ENCODE assay signal across 17 cellular contexts in genomic region chr1:109083923-109084322, GRCh38. TPM values are rescaled to one million over a fixed set of nuclear protein-coding genes. Genes with fewer than 3 reads are reported as not detected.
A peak's percentile ranks its signal among the peaks of the same experiment; 100 is the strongest.
DNase-seq lines count a peak whose midpoint lies in the region; ATAC-seq, FAIRE-seq and TF ChIP-seq lines count a peak whose summit lies in the region.
"Had no signal": no experiment of that assay in that cellular context is flagged by ENCODE, and none has a peak within 500 bp of the region (broad histone marks: within the 10 kb centered on the region; RNA-seq: fewer than 3 reads in every experiment).

No MANE protein-coding gene starts in this region.

- no peaks in the 10 kb centered on the region for H3K36me3 Mint-ChIP-seq in effector memory CD8-positive, alpha-beta T cell (ENCODE audit: insufficient read depth)

- peak overlapping the region; percentile 65; the same call in 1 of the 2 replicates for H2AFZ ChIP-seq in Karpas-422 (ENCODE audit: low read length)
- H2AFZ ChIP-seq: hepatocyte, parathyroid adenoma had no signal

- FAIRE-seq in small intestine (lab: Jason Lieb, UNC): no peak

- H3K27ac Mint-ChIP-seq in effector memory CD8-positive, alpha-beta T cell: no peak overlapping the region
- H3K27ac Mint-ChIP-seq: activated CD4-positive, alpha-beta T cell treated with anti-CD3 and anti-CD28 coated beads, Interleukin-2, amount 10 ng/mL, durations not matched to agents 24 days and 14 days had no signal

- TF ChIP-seq CTCF in AG10803 (conservative IDR thresholded peaks at IDR 0.05; ENCODE audit: low read length) (no peak), spleen (IDR thresholded peaks at IDR 0.05 in 8 of 11, conservative IDR thresholded peaks at IDR 0.05 in 3 of 11) (no peak), heart left ventricle (IDR thresholded peaks at IDR 0.05) (no peak)

- no peak overlapping the region for H3K9ac ChIP-seq in Karpas-422 (ENCODE audit: low read length)
- H3K9ac ChIP-seq: parathyroid adenoma had no signal

- intact Hi-C loops in spleen (cut with DNase I; ENCODE audit: low total_unique reads): no loop called here
- intact Hi-C loops in heart left ventricle (cut with DNase I): no loop called here

- H3K79me2 ChIP-seq in Karpas-422 (ENCODE audit: low read length): no peaks in the 10 kb centered on the region
- H3K79me2 ChIP-seq: hepatocyte, parathyroid adenoma had no signal

- H3K9me3 ChIP-seq in Karpas-422 (ENCODE audit: low read length) (no peaks in the 10 kb centered on the region), small intestine (ENCODE audit: control insufficient read depth, low read depth) (no peaks in the 10 kb centered on the region), spleen (no peaks in the 10 kb centered on the region), heart left ventricle (no peaks in the 10 kb centered on the region)

- TF ChIP-seq POLR2A in spleen (IDR thresholded peaks at IDR 0.05) (no peak), heart left ventricle (IDR thresholded peaks at IDR 0.05) (no peak)

- H3K27me3 ChIP-seq in Karpas-422 (ENCODE audit: low read length) (no peaks in the 10 kb centered on the region), small intestine (ENCODE audit: control insufficient read depth in 2 of 2, insufficient read depth in 2 of 2, low read length in 2 of 2) (no peaks in the 10 kb centered on the region), spleen (replicated peaks in 1 of 7) (no peaks in the 10 kb centered on the region), heart left ventricle (no peaks in the 10 kb centered on the region)
- H3K27me3 ChIP-seq: cardiac muscle cell, hepatocyte had no signal

- no peaks in the 10 kb centered on the region for H4K20me1 ChIP-seq in Karpas-422 (ENCODE audit: insufficient read depth, low read depth, low read length)

- no peak overlapping the region for H3K4me2 ChIP-seq in Karpas-422 (ENCODE audit: low read depth, low read length, poor library complexity, severe bottlenecking)
- H3K4me2 ChIP-seq: hepatocyte had no signal

- no peaks in the 10 kb centered on the region for H3K9me2 ChIP-seq in Karpas-422 (replicated peaks; ENCODE audit: insufficient read depth, low read length)

- DNase-seq in AG10803 (ENCODE audit: low read depth) (peak; percentile 13), Karpas-422 (no peak), astrocyte of the hippocampus (ENCODE audit: low read depth, low spot score) (peak; percentile 86), midbrain (lab: John Stamatoyannopoulos, UW) (peak; percentile 87), small intestine (no peak), spleen (no peak), heart left ventricle (no peak)
- no peak for DNase-seq in effector memory CD8-positive, alpha-beta T cell
- DNase-seq: activated CD4-positive, alpha-beta T cell treated with anti-CD3 and anti-CD28 coated beads, Interleukin-2, amount 10 ng/mL, durations not matched to agents 24 days and 14 days; NCI-H2171 treated with DMSO at 0.1 percent for 48 hours; stimulated activated CD4-positive, alpha-beta T cell treated with anti-CD3 and anti-CD28 coated beads, Interleukin-1b, Interleukin-23, amount 100 ng/mL, for 48 hours had no signal

- H3K4me1 ChIP-seq in Karpas-422 (ENCODE audit: low read length) (no peaks in the 10 kb centered on the region), small intestine (ENCODE audit: control insufficient read depth in 2 of 2, insufficient read depth in 1 of 2, low read depth in 1 of 2, low read length in 1 of 2) (peaks cover 0 to 4% of the 10 kb centered on the region in 2 donors), spleen (peaks cover 0 to 8% (median 0%) of the 10 kb centered on the region in 6 donors), heart left ventricle (peaks cover 0 to 11% (median 6%) of the 10 kb centered on the region in 12 donors)
- H3K4me1 ChIP-seq: parathyroid adenoma had no signal

- no peaks in the 10 kb centered on the region for H3K27me3 Mint-ChIP-seq in effector memory CD8-positive, alpha-beta T cell
- H3K27me3 Mint-ChIP-seq: activated CD4-positive, alpha-beta T cell treated with anti-CD3 and anti-CD28 coated beads, Interleukin-2, amount 10 ng/mL, durations not matched to agents 24 days and 14 days had no signal

- H3K4me3 ChIP-seq in AG10803 (ENCODE audit: low read length) (no peak overlapping the region), Karpas-422 (ENCODE audit: low read length) (no peak overlapping the region), small intestine (ENCODE audit: low read depth in 1 of 2, low read length in 2 of 2) (no peak overlapping the region), spleen (no peak overlapping the region), heart left ventricle (no peak overlapping the region)
- H3K4me3 ChIP-seq: cardiac muscle cell, hepatocyte, lung had no signal

- 26 to 49% (median 29%) methylated on average over 1 of the region's 1 CpG for WGBS in small intestine, 3 donors
- WGBS in spleen, 5 donors: 42 to 65% (median 50%) methylated on average over 1 of the region's 1 CpG
- 67 to 76% (median 73%) methylated on average over 1 of the region's 1 CpG for WGBS in heart left ventricle, 4 donors

- ATAC-seq in effector memory CD8-positive, alpha-beta T cell (replicated peaks): no peak
- no peak for ATAC-seq in heart left ventricle

- H3K4me1 Mint-ChIP-seq in effector memory CD8-positive, alpha-beta T cell (ENCODE audit: low read depth in 2 of 2): no peaks in the 10 kb centered on the region
- H3K4me1 Mint-ChIP-seq: activated CD4-positive, alpha-beta T cell treated with anti-CD3 and anti-CD28 coated beads, Interleukin-2, amount 10 ng/mL, durations not matched to agents 24 days and 14 days had no signal

- H3K4me3 Mint-ChIP-seq in effector memory CD8-positive, alpha-beta T cell: no peak overlapping the region
- H3K4me3 Mint-ChIP-seq: activated CD4-positive, alpha-beta T cell treated with anti-CD3 and anti-CD28 coated beads, Interleukin-2, amount 10 ng/mL, durations not matched to agents 24 days and 14 days had no signal

- H3K36me3 ChIP-seq in Karpas-422 (ENCODE audit: insufficient read depth, low read length) (no peaks in the 10 kb centered on the region), small intestine (ENCODE audit: control insufficient read depth in 2 of 2, insufficient read depth in 2 of 2, low read length in 2 of 2) (no peaks in the 10 kb centered on the region), spleen (no peaks in the 10 kb centered on the region), heart left ventricle (no peaks in the 10 kb centered on the region)
- H3K36me3 ChIP-seq: cardiac muscle cell had no signal

- H3K27ac ChIP-seq in Karpas-422 (ENCODE audit: low read length) (no peak overlapping the region), small intestine (ENCODE audit: low read depth in 1 of 2, low read length in 1 of 2) (no peak overlapping the region), spleen (no peak overlapping the region), heart left ventricle (no peak overlapping the region)
- H3K27ac ChIP-seq: cardiac muscle cell, hepatocyte, parathyroid adenoma had no signal

- no peaks in the 10 kb centered on the region for H3K9me3 Mint-ChIP-seq in effector memory CD8-positive, alpha-beta T cell
- H3K9me3 Mint-ChIP-seq: activated CD4-positive, alpha-beta T cell treated with anti-CD3 and anti-CD28 coated beads, Interleukin-2, amount 10 ng/mL, durations not matched to agents 24 days and 14 days had no signal

RNA-seq across cellular contexts. Expression of gene TMEM167B, which starts 6.6 kb away (rescaled TPM):
- total RNA-seq in Karpas-422 (2014; rRNA removed; shearing (Covaris generic); ENCODE audit: low replicate concordance): 11.1 and 18.7 TPM in 2 replicates
- polyA plus RNA-seq in small intestine (10 to 100 TPM; 11.4 to 18.1 (median 16.2) TPM), spleen (10 to 100 TPM; 19.1 to 20.4 (median 19.7) TPM), heart left ventricle (10 to 100 TPM; 10.8 to 27.3 TPM)
- total RNA-seq in spleen (10 to 100 TPM; 23.1 to 48.2 (median 45.2) TPM), heart left ventricle (10 to 100 TPM; 14.1 to 52.9 (median 29.9) TPM)

RNA-seq across cellular contexts. Expression of gene TAF13, which starts 8.1 kb away (rescaled TPM):
- total RNA-seq in Karpas-422 (2014; rRNA removed; shearing (Covaris generic); ENCODE audit: low replicate concordance): 7.9 and 17.8 TPM in 2 replicates
- polyA plus RNA-seq in small intestine: 10 to 100 TPM; 34.9 to 49.2 (median 40.5) TPM
- 10 to 100 TPM; 18.0 to 32.5 (median 24.5) TPM for total RNA-seq in spleen
- 10 to 100 TPM in 2 of 3 donors, 1 to 10 TPM in 1; 9.0 to 22.5 (median 12.5) TPM for polyA plus RNA-seq in spleen
- 10 to 100 TPM; 34.8 to 72.1 (median 55.4) TPM for total RNA-seq in heart left ventricle
- polyA plus RNA-seq in heart left ventricle: 10 to 100 TPM; 38.1 to 83.9 TPM

RNA-seq across cellular contexts. Expression of gene ELAPOR1, which starts 30.0 kb away (rescaled TPM):
- total RNA-seq in Karpas-422 (2014; rRNA removed; shearing (Covaris generic); ENCODE audit: low replicate concordance): 0.22 and 4.7 TPM in 2 replicates
- polyA plus RNA-seq in small intestine (10 to 100 TPM in 1 of 3 donors, 1 to 10 TPM in 2; 3.8 to 75.3 (median 5.9) TPM), spleen (under 1 TPM; 0.26 to 0.36 (median 0.32) TPM), heart left ventricle (under 1 TPM; 0.04 to 0.11 TPM)
- total RNA-seq in spleen (10 to 100 TPM in 1 of 7 donors, 1 to 10 TPM in 6; 2.3 to 10.3 (median 5.5) TPM), heart left ventricle (under 1 TPM in 7 of 9 donors, not detected in 2; 0.11 to 0.83 (median 0.31) TPM)
- total RNA-seq: cardiac muscle cell, epithelial cell of proximal tubule, OCI-LY7 had no signal
- polyA plus RNA-seq: cardiac muscle cell had no signal

RNA-seq across cellular contexts. Expression of gene WDR47, which starts 42.0 kb away (rescaled TPM):
- 12.8 and 20.3 TPM in 2 replicates for total RNA-seq in Karpas-422 (2014; rRNA removed; shearing (Covaris generic); ENCODE audit: low replicate concordance)
- polyA plus RNA-seq in small intestine (1 to 10 TPM; 2.7 to 4.5 (median 4.3) TPM), spleen (1 to 10 TPM; 1.9 to 3.5 (median 2.2) TPM), heart left ventricle (1 to 10 TPM; 2.6 to 8.5 TPM)
- total RNA-seq in spleen (10 to 100 TPM in 6 of 7 donors, 1 to 10 TPM in 1; 9.8 to 20.1 (median 14.6) TPM), heart left ventricle (10 to 100 TPM; 12.2 to 22.3 (median 14.9) TPM)

Comparison
In these comparisons a context has a peak if more than half of its experiments do, and no peak if none do; other contexts are left out.
1. DNase-seq: peak in AG10803 (single experiment), astrocyte of the hippocampus (single experiment) and midbrain (single experiment); none in Karpas-422 (single experiment), small intestine (single experiment), effector memory CD8-positive, alpha-beta T cell (0 of 3), spleen (single experiment) and heart left ventricle (0 of 5).